ENCODE assay signal across 8 cellular contexts in the genomic region with DNA sequence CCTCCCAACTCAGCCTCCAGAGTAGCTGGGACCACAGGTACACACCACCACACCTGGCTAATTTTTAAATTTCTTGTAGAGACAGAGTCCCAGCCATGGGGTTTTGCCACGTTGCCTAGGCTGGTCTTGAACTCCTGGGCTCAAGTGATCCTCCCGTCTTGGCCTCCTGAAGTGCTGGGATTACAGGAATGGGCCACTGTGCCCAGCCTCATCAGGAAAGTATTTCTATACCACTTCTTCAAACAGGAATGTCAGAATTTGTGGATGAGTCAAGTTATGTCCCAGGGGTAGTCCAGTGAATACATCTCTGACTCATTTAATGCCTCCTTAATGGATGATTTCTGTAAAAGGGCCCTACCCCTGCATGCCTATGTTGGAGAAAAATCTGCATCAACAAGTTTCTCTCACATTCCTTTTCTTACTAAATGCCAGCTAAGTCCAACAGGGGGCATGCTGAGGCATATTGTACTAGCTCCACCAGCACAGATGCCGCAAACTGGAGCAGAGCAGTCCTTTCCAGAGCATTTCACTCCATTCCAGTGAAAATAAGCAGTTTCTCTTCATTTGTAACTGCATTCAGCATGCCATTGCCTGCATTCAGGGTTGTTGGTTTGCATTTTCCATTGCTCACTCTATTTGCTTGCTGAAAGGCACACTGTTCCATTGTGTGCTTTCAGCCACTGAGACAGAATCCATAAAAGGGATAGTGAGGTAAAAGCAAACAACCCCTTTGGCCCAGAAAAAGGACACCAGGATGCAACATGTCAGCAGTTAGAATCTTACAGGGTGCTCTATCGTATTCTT. TPM values are rescaled to one million over a fixed set of nuclear protein-coding genes. Genes with fewer than 3 reads are reported as not detected.
DNase-seq lines count a peak whose midpoint lies in the region; ATAC-seq and TF ChIP-seq lines count a peak whose summit lies in the region.

No MANE protein-coding gene starts in this region.

- H3K27ac ChIP-seq in epithelial cell of prostate (peak overlapping the region; percentile 67), muscle layer of colon (ENCODE audit: low read depth, low read length) (peak overlapping the region; percentile 8), upper lobe of right lung (peak overlapping the region; percentile 37)

- H3K9ac ChIP-seq in muscle layer of colon (ENCODE audit: low read length): no peak overlapping the region

- DNase-seq in activated T-cell treated with anti-CD3 and anti-CD28 coated beads for 4 hours (peak; percentile 16), UCSD-AML1 (lab: John Stamatoyannopoulos, UW; ENCODE audit: unreplicated experiment) (peak; percentile 37), epithelial cell of prostate (ENCODE audit: low read depth, low spot score) (peak; percentile 95), upper lobe of right lung (no peak)
- no peak for DNase-seq in activated T-cell treated with anti-CD3 and anti-CD28 coated beads, Interleukin-2, amount 50 U/mL, for 1 hour

- H3K4me3 ChIP-seq in muscle layer of colon (ENCODE audit: low read depth in 1 of 2, low read length in 2 of 2): no peak overlapping the region
- H3K4me3 ChIP-seq in upper lobe of right lung: no peak overlapping the region

- ATAC-seq in upper lobe of right lung (peak; percentile 92), HG03135 (IDR thresholded peaks at IDR 0.05; ENCODE audit: unreplicated experiment) (no peak)

- H3K9me3 ChIP-seq in muscle layer of colon (ENCODE audit: low read length) (no peaks in the 10 kb centered on the region), upper lobe of right lung (no peaks in the 10 kb centered on the region)

- H3K4me1 ChIP-seq in muscle layer of colon (ENCODE audit: insufficient read depth, low read length) (peaks cover 4% of the 10 kb centered on the region), upper lobe of right lung (peaks cover 20% of the 10 kb centered on the region)

- peak; percentile 67; the same call in 1 of the 2 replicates for TF ChIP-seq CTCF in LNCAP (IDR thresholded peaks at IDR 0.05)
- peak; percentile 78 for TF ChIP-seq CTCF in upper lobe of right lung (IDR thresholded peaks at IDR 0.05)

- H3K36me3 ChIP-seq in muscle layer of colon (ENCODE audit: insufficient read depth, low read length) (no peaks in the 10 kb centered on the region), upper lobe of right lung (no peaks in the 10 kb centered on the region)

- intact Hi-C loops in upper lobe of right lung (cut with DNase I): loop anchor here (5.0 kb wide), 1 partner anchor 84 kb away; no protein-coding TSS in a partner anchor

- H3K27me3 ChIP-seq in muscle layer of colon (ENCODE audit: control insufficient read depth in 1 of 2, insufficient read depth in 2 of 2, low read length in 2 of 2) (no peaks in the 10 kb centered on the region), upper lobe of right lung (no peaks in the 10 kb centered on the region)

RNA-seq across cellular contexts. Expression of a gene that starts 5.3 kb away (rescaled TPM):
- 342 TPM for total RNA-seq in upper lobe of right lung

RNA-seq across cellular contexts. Expression of a gene that starts 30.3 kb away (rescaled TPM):
- total RNA-seq in upper lobe of right lung: 109 TPM

RNA-seq across cellular contexts. Expression of a gene that starts 40.1 kb away (rescaled TPM):
- total RNA-seq in upper lobe of right lung: 309 TPM

Comparison
In these comparisons a context has a peak if more than half of its experiments do, and no peak if none do; other contexts are left out.
1. DNase-seq: peak in activated T-cell treated with anti-CD3 and anti-CD28 coated beads for 4 hours (single experiment), UCSD-AML1 (single experiment) and epithelial cell of prostate (single experiment); none in activated T-cell treated with anti-CD3 and anti-CD28 coated beads, Interleukin-2, amount 50 U/mL, for 1 hour (single experiment) and upper lobe of right lung (single experiment).
2. H3K27ac ChIP-seq: peak in every context shown above with its lines; median percentile 67 in epithelial cell of prostate; 37 in upper lobe of right lung; 8 in muscle layer of colon.